In genomic region chr19:13154911-13155471, GRCh38 we compare ENCODE assay signal across 8 cellular contexts. TPM values are rescaled to one million over a fixed set of nuclear protein-coding genes. Genes with fewer than 3 reads are reported as not detected.
DNase-seq lines count a peak whose midpoint lies in the region; ATAC-seq and TF ChIP-seq lines count a peak whose summit lies in the region.

No MANE protein-coding gene starts in this region.

- no peaks in the 10 kb centered on the region; the same call in 1 of the 2 replicates for H3K36me3 ChIP-seq in GM23248 (ENCODE audit: low read depth)
- peaks cover 2% of the 10 kb centered on the region for H3K36me3 ChIP-seq in fibroblast of lung (ENCODE audit: control insufficient read depth, insufficient read depth, low read length)
- no peaks in the 10 kb centered on the region for H3K36me3 ChIP-seq in neural progenitor cell
- no peaks in the 10 kb centered on the region for H3K36me3 ChIP-seq in tibial nerve

- H3K27me3 Mint-ChIP-seq in activated T-helper 1 cell treated with anti-CD3 and anti-CD28 coated beads, Interleukin-12 subunit alpha, Interleukin-12 subunit beta, Interleukin-2, Interleukin-4 antibody, amounts not matched to agents 30 ng/mL and 10 ng/mL and 1 ng/mL, durations not matched to agents 14 hours and 24 hours and 36 hours (ENCODE audit: insufficient read depth) = peaks cover 2% of the 10 kb centered on the region
- H3K27me3 Mint-ChIP-seq in neural progenitor cell (ENCODE audit: insufficient read depth, low read depth) = peaks cover 20% of the 10 kb centered on the region

- TF ChIP-seq CTCF in fibroblast of lung (conservative IDR thresholded peaks at IDR 0.05 in 1 of 2, IDR thresholded peaks at IDR 0.05 in 1 of 2; ENCODE audit: low read depth in 1 of 2, low read length in 2 of 2) (peak; percentile 15 to 31), neural progenitor cell (IDR thresholded peaks at IDR 0.05) (peak; percentile 54), tibial nerve (IDR thresholded peaks at IDR 0.05) (peak in 2 of 5 experiments; percentile 2 to 6)

- no peak for ATAC-seq in HG03159 (IDR thresholded peaks at IDR 0.05; ENCODE audit: unreplicated experiment)

- H3K27me3 ChIP-seq in GM23248 (replicated peaks; ENCODE audit: insufficient read depth) (no peaks in the 10 kb centered on the region), fibroblast of lung (ENCODE audit: control insufficient read depth, insufficient read depth, low read length) (no peaks in the 10 kb centered on the region), neural progenitor cell (no peaks in the 10 kb centered on the region), tibial nerve (no peaks in the 10 kb centered on the region)

- H3F3A ChIP-seq in GM23248 (ENCODE audit: insufficient read depth) (peaks cover 44% of the 10 kb centered on the region), neural progenitor cell (ENCODE audit: low read depth) (peaks cover 51% of the 10 kb centered on the region)

- H3K9me2 ChIP-seq in GM23248 (ENCODE audit: insufficient read depth) = no peaks in the 10 kb centered on the region

- peaks cover 41% of the 10 kb centered on the region for H3K4me1 Mint-ChIP-seq in activated T-helper 1 cell treated with anti-CD3 and anti-CD28 coated beads, Interleukin-12 subunit alpha, Interleukin-12 subunit beta, Interleukin-2, Interleukin-4 antibody, amounts not matched to agents 30 ng/mL and 10 ng/mL and 1 ng/mL, durations not matched to agents 14 hours and 24 hours and 36 hours (ENCODE audit: low read depth)
- peaks cover 34% of the 10 kb centered on the region for H3K4me1 Mint-ChIP-seq in neural progenitor cell

- H4K20me1 ChIP-seq in GM23248 (ENCODE audit: insufficient read depth) = no peaks in the 10 kb centered on the region
- no peaks in the 10 kb centered on the region for H4K20me1 ChIP-seq in fibroblast of lung (ENCODE audit: control insufficient read depth, extremely low read depth, insufficient read depth, low read length)
- peaks cover 25% of the 10 kb centered on the region for H4K20me1 ChIP-seq in neural progenitor cell (ENCODE audit: low read depth)

- peak overlapping the region; percentile 95 for H3K4me3 Mint-ChIP-seq in activated T-helper 1 cell treated with anti-CD3 and anti-CD28 coated beads, Interleukin-12 subunit alpha, Interleukin-12 subunit beta, Interleukin-2, Interleukin-4 antibody, amounts not matched to agents 30 ng/mL and 10 ng/mL and 1 ng/mL, durations not matched to agents 14 hours and 24 hours and 36 hours
- peak overlapping the region; percentile 94 for H3K4me3 Mint-ChIP-seq in neural progenitor cell

- no peaks in the 10 kb centered on the region for H3K9me3 Mint-ChIP-seq in activated T-helper 1 cell treated with anti-CD3 and anti-CD28 coated beads, Interleukin-12 subunit alpha, Interleukin-12 subunit beta, Interleukin-2, Interleukin-4 antibody, amounts not matched to agents 30 ng/mL and 10 ng/mL and 1 ng/mL, durations not matched to agents 14 hours and 24 hours and 36 hours
- no peaks in the 10 kb centered on the region for H3K9me3 Mint-ChIP-seq in neural progenitor cell

- H3K4me1 ChIP-seq in GM23248 (ENCODE audit: insufficient read depth) = 0 out of 2 replicates have a peak, but pooled peaks cover 5% of the 10 kb centered on the region
- H3K4me1 ChIP-seq in fibroblast of lung (ENCODE audit: control insufficient read depth, extremely low read depth, insufficient read depth, low read length) = peaks cover 10% of the 10 kb centered on the region
- peaks cover 8% of the 10 kb centered on the region for H3K4me1 ChIP-seq in neural progenitor cell
- peaks cover 3 to 54% (median 15%) of the 10 kb centered on the region in 4 donors for H3K4me1 ChIP-seq in tibial nerve

- H3K27ac ChIP-seq in GM23248 (peak overlapping the region; percentile 94), fibroblast of lung (ENCODE audit: insufficient read depth, low read length) (peak overlapping the region; percentile 97), neural progenitor cell (peak overlapping the region; percentile 97), tibial nerve (peak overlapping the region; percentile 96 to 99 (median 98))

- H3K9me3 ChIP-seq in GM23248 (ENCODE audit: low read depth) (no peaks in the 10 kb centered on the region), fibroblast of lung (ENCODE audit: control insufficient read depth, insufficient read depth, low read depth, low read length) (no peaks in the 10 kb centered on the region), neural progenitor cell (ENCODE audit: low read depth) (no peaks in the 10 kb centered on the region), tibial nerve (no peaks in the 10 kb centered on the region)

- in situ Hi-C loops in GM23248 (cut with MboI) = no loop called here

- H3K4me3 ChIP-seq in GM23248 = peak overlapping the region; percentile 83
- peak overlapping the region; percentile 62 to 90 (median 84) for H3K4me3 ChIP-seq in fibroblast of lung (replicated peaks in 1 of 4; ENCODE audit: control extremely low read depth in 1 of 4, insufficient read depth in 1 of 4, low read depth in 3 of 4, low read length in 4 of 4)
- peak overlapping the region; percentile 91 for H3K4me3 ChIP-seq in neural progenitor cell
- H3K4me3 ChIP-seq in tibial nerve = peak overlapping the region; percentile 66 to 98 (median 84)

- DNase-seq in AG08396 (ENCODE audit: low spot score) (peak; percentile 63), GM23248 (peak; percentile 83), OCI-M1 (lab: John Stamatoyannopoulos, UW) (peak; percentile 83), fibroblast of lung (ENCODE audit: low read depth in 2 of 2) (peak; percentile 57 to 65), neural progenitor cell (ENCODE audit: low spot score) (peak; percentile 90), tibial nerve (ENCODE audit: low spot score in 2 of 2) (peak; percentile 43 to 47)
- peak; percentile 76 for DNase-seq in activated T-helper 1 cell treated with anti-CD3 and anti-CD28 coated beads, Interleukin-12 subunit alpha, Interleukin-12 subunit beta, Interleukin-2, Interleukin-4 antibody, amounts not matched to agents 30 ng/mL and 10 ng/mL and 1 ng/mL, durations not matched to agents 14 hours and 24 hours and 36 hours (ENCODE audit: low spot score)

- peak overlapping the region; percentile 100 for H3K27ac Mint-ChIP-seq in activated T-helper 1 cell treated with anti-CD3 and anti-CD28 coated beads, Interleukin-12 subunit alpha, Interleukin-12 subunit beta, Interleukin-2, Interleukin-4 antibody, amounts not matched to agents 30 ng/mL and 10 ng/mL and 1 ng/mL, durations not matched to agents 14 hours and 24 hours and 36 hours
- peak overlapping the region; percentile 25 for H3K27ac Mint-ChIP-seq in neural progenitor cell

- no peak for TF ChIP-seq POLR2A in tibial nerve (IDR thresholded peaks at IDR 0.05)

- H2AFZ ChIP-seq in GM23248 = no peak overlapping the region
- H2AFZ ChIP-seq in fibroblast of lung (ENCODE audit: low read length) = no peak overlapping the region
- no peak overlapping the region for H2AFZ ChIP-seq in neural progenitor cell (replicated peaks)

- TF ChIP-seq EP300 in tibial nerve (IDR thresholded peaks at IDR 0.05) = peak in 1 of 2 donors; percentile 12

- H3K9ac ChIP-seq in GM23248 (peak overlapping the region; percentile 96), fibroblast of lung (ENCODE audit: insufficient read depth, low read length) (peak overlapping the region; percentile 97), neural progenitor cell (no peak overlapping the region)

- H3K79me2 ChIP-seq in GM23248 (ENCODE audit: insufficient read depth) (peaks cover 40% of the 10 kb centered on the region), fibroblast of lung (ENCODE audit: control insufficient read depth, insufficient read depth, low read length) (peaks cover 40% of the 10 kb centered on the region), neural progenitor cell (ENCODE audit: low read depth) (peaks cover 38% of the 10 kb centered on the region)

- H3K4me2 ChIP-seq in GM23248 (ENCODE audit: unreplicated experiment) (peak overlapping the region; percentile 98), fibroblast of lung (ENCODE audit: extremely low read depth, insufficient read depth, low read length) (peak overlapping the region; percentile 84), neural progenitor cell (peak overlapping the region; percentile 90)

- 5% methylated on average over 22 to 24 of the region's 24 CpGs for WGBS in GM23248 (ENCODE audit: low coverage in 1 of 2, low lambda C conversion rate in 2 of 2, missing lambda C conversion rate in 2 of 2), 2 experiments
- 4 to 6% methylated on average over 16 to 24 of the region's 24 CpGs for WGBS in tibial nerve, 2 donors

- intact Hi-C loops in activated T-helper 1 cell treated with anti-CD3 and anti-CD28 coated beads, Interleukin-12 subunit alpha, Interleukin-12 subunit beta, Interleukin-2, Interleukin-4 antibody, amounts not matched to agents 30 ng/mL and 10 ng/mL and 1 ng/mL, durations not matched to agents 14 hours and 24 hours and 36 hours (cut with micrococcal nuclease) = loop anchor here (1.0 to 10.0 kb wide), 6 partner anchors 8 to 1370 kb away; partner anchors contain the start of genes RFX1 and TECR

- peaks cover 24% of the 10 kb centered on the region for H3K36me3 Mint-ChIP-seq in activated T-helper 1 cell treated with anti-CD3 and anti-CD28 coated beads, Interleukin-12 subunit alpha, Interleukin-12 subunit beta, Interleukin-2, Interleukin-4 antibody, amounts not matched to agents 30 ng/mL and 10 ng/mL and 1 ng/mL, durations not matched to agents 14 hours and 24 hours and 36 hours (ENCODE audit: low read depth)
- H3K36me3 Mint-ChIP-seq in neural progenitor cell = peaks cover 7% of the 10 kb centered on the region

RNA-seq across cellular contexts. Expression of gene IER2, which starts 4.8 kb away (rescaled TPM):
- total RNA-seq in GM23248 (2014; rRNA removed; shearing (Covaris generic)) = 27.8 and 30.4 TPM in 2 replicates
- polyA plus RNA-seq in GM23248 (2016; fragmentation: Nextera tagmentation; extraction: Ambion mirVana) (84.0 and 88.6 TPM in 2 replicates), fibroblast of lung (16.5 and 99.6 TPM in 2 replicates)
- total RNA-seq in activated T-helper 1 cell treated with anti-CD3 and anti-CD28 coated beads, Interleukin-12 subunit alpha, Interleukin-12 subunit beta, Interleukin-2, Interleukin-4 antibody, amounts not matched to agents 30 ng/mL and 10 ng/mL and 1 ng/mL, durations not matched to agents 14 hours and 24 hours and 36 hours = 173 and 175 TPM in 2 replicates
- total RNA-seq in fibroblast of lung (21.1 and 26.4 TPM in 2 replicates), neural progenitor cell (ENCODE audit: low replicate concordance) (13.7 and 55.4 TPM in 2 replicates), tibial nerve (10 to 100 TPM; 37.3 to 77.4 (median 58.3) TPM)
- 30.8 and 154 TPM in 2 replicates for polyA plus RNA-seq in fibroblast of lung (2012)
- polyA minus RNA-seq in fibroblast of lung (ENCODE audit: low replicate concordance) = 9.2 and 22.2 TPM in 2 replicates

RNA-seq across cellular contexts. Expression of gene STX10, which starts 4.8 kb away (rescaled TPM):
- total RNA-seq in GM23248 (2014; rRNA removed; shearing (Covaris generic)) = 56.4 and 80.5 TPM in 2 replicates
- polyA plus RNA-seq in GM23248 (2016; fragmentation: Nextera tagmentation; extraction: Ambion mirVana) = 55.6 and 62.4 TPM in 2 replicates
- total RNA-seq in activated T-helper 1 cell treated with anti-CD3 and anti-CD28 coated beads, Interleukin-12 subunit alpha, Interleukin-12 subunit beta, Interleukin-2, Interleukin-4 antibody, amounts not matched to agents 30 ng/mL and 10 ng/mL and 1 ng/mL, durations not matched to agents 14 hours and 24 hours and 36 hours = 73.8 and 78.1 TPM in 2 replicates
- 69.2 and 78.1 TPM in 2 replicates for total RNA-seq in fibroblast of lung
- polyA plus RNA-seq in fibroblast of lung = 48.9 and 54.3 TPM in 2 replicates
- 61.8 and 73.6 TPM in 2 replicates for polyA plus RNA-seq in fibroblast of lung (2012)
- polyA minus RNA-seq in fibroblast of lung (ENCODE audit: low replicate concordance) = 68.6 and 178 TPM in 2 replicates
- total RNA-seq in neural progenitor cell (ENCODE audit: low replicate concordance) = 36.5 and 51.2 TPM in 2 replicates
- 100 to 1,000 TPM in 1 of 4 donors, 10 to 100 TPM in 3; 58.6 to 145 (median 86.6) TPM for total RNA-seq in tibial nerve

RNA-seq across cellular contexts. Expression of gene NACC1, which starts 36.9 kb away (rescaled TPM):
- 104 and 105 TPM in 2 replicates for total RNA-seq in GM23248 (2014; rRNA removed; shearing (Covaris generic))
- polyA plus RNA-seq in GM23248 (2016; fragmentation: Nextera tagmentation; extraction: Ambion mirVana) = 1.4 and 2.6 TPM in 2 replicates
- 124 TPM in 2 replicates for total RNA-seq in activated T-helper 1 cell treated with anti-CD3 and anti-CD28 coated beads, Interleukin-12 subunit alpha, Interleukin-12 subunit beta, Interleukin-2, Interleukin-4 antibody, amounts not matched to agents 30 ng/mL and 10 ng/mL and 1 ng/mL, durations not matched to agents 14 hours and 24 hours and 36 hours
- 24.7 and 31.9 TPM in 2 replicates for total RNA-seq in fibroblast of lung
- polyA plus RNA-seq in fibroblast of lung = 33.5 and 64.7 TPM in 2 replicates
- 38.6 and 61.6 TPM in 2 replicates for polyA plus RNA-seq in fibroblast of lung (2012)
- 78.1 and 116 TPM in 2 replicates for polyA minus RNA-seq in fibroblast of lung (ENCODE audit: low replicate concordance)
- total RNA-seq in neural progenitor cell (ENCODE audit: low replicate concordance) = 34.7 and 108 TPM in 2 replicates
- total RNA-seq in tibial nerve = 10 to 100 TPM; 15.3 to 37.1 (median 25.8) TPM

RNA-seq across cellular contexts. Expression of gene TRMT1, which starts 38.5 kb away (rescaled TPM):
- 30.4 and 33.0 TPM in 2 replicates for total RNA-seq in GM23248 (2014; rRNA removed; shearing (Covaris generic))
- polyA plus RNA-seq in GM23248 (2016; fragmentation: Nextera tagmentation; extraction: Ambion mirVana) (27.0 and 31.8 TPM in 2 replicates), fibroblast of lung (12.2 and 17.9 TPM in 2 replicates)
- 154 and 157 TPM in 2 replicates for total RNA-seq in activated T-helper 1 cell treated with anti-CD3 and anti-CD28 coated beads, Interleukin-12 subunit alpha, Interleukin-12 subunit beta, Interleukin-2, Interleukin-4 antibody, amounts not matched to agents 30 ng/mL and 10 ng/mL and 1 ng/mL, durations not matched to agents 14 hours and 24 hours and 36 hours
- total RNA-seq in fibroblast of lung (20.3 and 21.8 TPM in 2 replicates), neural progenitor cell (ENCODE audit: low replicate concordance) (30.2 and 49.0 TPM in 2 replicates), tibial nerve (10 to 100 TPM; 38.4 to 92.7 (median 49.2) TPM)
- polyA plus RNA-seq in fibroblast of lung (2012) = 12.4 and 24.1 TPM in 2 replicates
- 24.9 and 36.2 TPM in 2 replicates for polyA minus RNA-seq in fibroblast of lung (ENCODE audit: low replicate concordance)

RNA-seq across cellular contexts. Expression of gene LYL1, which starts 52.3 kb away (rescaled TPM):
- not detected in 2 replicates for total RNA-seq in GM23248 (2014; rRNA removed; shearing (Covaris generic))
- polyA plus RNA-seq in GM23248 (2016; fragmentation: Nextera tagmentation; extraction: Ambion mirVana) (0.18 TPM in 1 of 2 replicates, not detected in the other), fibroblast of lung (0.26 and 0.30 TPM in 2 replicates)
- 2.4 and 2.5 TPM in 2 replicates for total RNA-seq in activated T-helper 1 cell treated with anti-CD3 and anti-CD28 coated beads, Interleukin-12 subunit alpha, Interleukin-12 subunit beta, Interleukin-2, Interleukin-4 antibody, amounts not matched to agents 30 ng/mL and 10 ng/mL and 1 ng/mL, durations not matched to agents 14 hours and 24 hours and 36 hours
- total RNA-seq in fibroblast of lung (under 0.01 and 1.2 TPM in 2 replicates), neural progenitor cell (ENCODE audit: low replicate concordance) (0.88 and 2.2 TPM in 2 replicates), tibial nerve (10 to 100 TPM; 21.1 to 43.5 (median 25.8) TPM)
- polyA plus RNA-seq in fibroblast of lung (2012) = 0.50 and 0.96 TPM in 2 replicates
- 0.22 TPM in 1 of 2 replicates, not detected in the other for polyA minus RNA-seq in fibroblast of lung (ENCODE audit: low replicate concordance)
